Comparison of ENCODE assay signal across 24 cellular contexts in genomic region chr5:123214193-123214592, GRCh38.
"Had no signal": no experiment of that assay in that cellular context is flagged by ENCODE, and none has a peak within 500 bp of the region (broad histone marks: within the 10 kb centered on the region; RNA-seq: fewer than 3 reads in every experiment).

No MANE protein-coding gene starts in this region.

- H3K36me3 ChIP-seq: colonic mucosa, esophagus muscularis mucosa, esophagus squamous epithelium, gastrocnemius medialis, gastroesophageal sphincter, heart left ventricle, heart right ventricle had no signal

- ATAC-seq: effector memory CD8-positive, alpha-beta T cell; esophagus mucosa; foreskin keratinocyte; gastrocnemius medialis; gastroesophageal sphincter; heart left ventricle; heart right ventricle had no signal

- H3K27ac ChIP-seq: colonic mucosa, coronary artery, dorsolateral prefrontal cortex, epithelial cell of prostate, esophagus muscularis mucosa, esophagus squamous epithelium, foreskin keratinocyte, gastrocnemius medialis, gastroesophageal sphincter, heart left ventricle, heart right ventricle had no signal

- H3K27me3 ChIP-seq: colonic mucosa, esophagus muscularis mucosa, esophagus squamous epithelium, gastrocnemius medialis, gastroesophageal sphincter, heart left ventricle, heart right ventricle had no signal

- DNase-seq: colonic mucosa; cortex of kidney; dermis blood vessel endothelial cell; dorsolateral prefrontal cortex; effector CD4-positive, alpha-beta T cell; effector CD8-positive, alpha-beta T cell; effector memory CD4-positive, alpha-beta T cell; effector memory CD8-positive, alpha-beta T cell; endodermal cell; erythroblast; esophagus squamous epithelium; foreskin fibroblast; foreskin keratinocyte; foreskin melanocyte; gastrocnemius medialis; glutamatergic neuron; head of caudate nucleus; heart left ventricle; heart right ventricle had no signal

- H3K9me3 ChIP-seq: colonic mucosa, esophagus muscularis mucosa, esophagus squamous epithelium, gastrocnemius medialis, gastroesophageal sphincter, heart left ventricle, heart right ventricle had no signal

- H3K4me1 ChIP-seq: colonic mucosa, gastrocnemius medialis, heart left ventricle had no signal

- H3K4me3 ChIP-seq: colonic mucosa, coronary artery, dorsolateral prefrontal cortex, esophagus muscularis mucosa, esophagus squamous epithelium, gastrocnemius medialis, gastroesophageal sphincter, heart left ventricle, heart right ventricle had no signal
